In genomic region chr16:89003831-89004208, GRCh38 we compare ENCODE assay signal across 17 cellular contexts. TPM values are rescaled to one million over a fixed set of nuclear protein-coding genes. Genes with fewer than 3 reads are reported as not detected.
"Had no signal": no experiment of that assay in that cellular context is flagged by ENCODE, and none has a peak within 500 bp of the region (broad histone marks: within the 10 kb centered on the region; RNA-seq: fewer than 3 reads in every experiment).

No MANE protein-coding gene starts in this region.

- DNase-seq: activated CD4-positive, alpha-beta T cell treated with anti-CD3 and anti-CD28 coated beads, Interleukin-2, amount 50 U/mL, for 1 hour; activated CD8-positive, alpha-beta memory T cell treated with anti-CD3 and anti-CD28 coated beads for 24 hours; activated naive CD4-positive, alpha-beta T cell; activated naive CD8-positive, alpha-beta T cell treated with anti-CD3 and anti-CD28 coated beads, Interleukin-2, amount 10 ng/mL, durations not matched to agents 7 days and 5 days; brain microvascular endothelial cell; cerebellar nuclear complex; left colon; stimulated activated CD4-positive, alpha-beta T cell treated with anti-CD3 and anti-CD28 coated beads, Interleukin-4, amount 100 ng/mL, for 4 hours; stimulated activated CD8-positive, alpha-beta memory T cell treated with anti-CD3 and anti-CD28 coated beads, Interleukin-4, amount 100 ng/mL, for 48 hours; stimulated activated naive CD4-positive, alpha-beta T cell treated with Interleukin-2 at 50 U/mL for 16 hours had no signal

- H3K36me3 ChIP-seq: brain microvascular endothelial cell, gastroesophageal sphincter, heart right ventricle, right atrium auricular region had no signal

- H3K27me3 ChIP-seq: brain microvascular endothelial cell had no signal

- H3K4me3 Mint-ChIP-seq: activated naive CD8-positive, alpha-beta T cell treated with anti-CD3 and anti-CD28 coated beads, Interleukin-2, amount 10 ng/mL, durations not matched to agents 7 days and 5 days had no signal

- ATAC-seq: activated CD4-positive, CD25-positive, alpha-beta regulatory T cell treated with anti-CD3 and anti-CD28 coated beads, Interleukin-2, amount 50 U/mL, for 24 hours; gastroesophageal sphincter; left colon had no signal

- H3K4me3 ChIP-seq: gastroesophageal sphincter, heart right ventricle, right atrium auricular region, skin epidermis had no signal

- H3K4me1 ChIP-seq: gastroesophageal sphincter had no signal

- H3K27ac Mint-ChIP-seq: activated naive CD8-positive, alpha-beta T cell treated with anti-CD3 and anti-CD28 coated beads, Interleukin-2, amount 10 ng/mL, durations not matched to agents 7 days and 5 days had no signal

- H3K27ac ChIP-seq: brain microvascular endothelial cell, gastroesophageal sphincter, heart right ventricle, right atrium auricular region, skin epidermis had no signal

RNA-seq across cellular contexts. Expression of gene CBFA2T3, which starts 26.8 kb away (rescaled TPM):
- total RNA-seq: dermis blood vessel endothelial cell, lung microvascular endothelial cell had no signal
